ENCODE assay signal across 15 cellular contexts in genomic region chr16:89102035-89102776, GRCh38. TPM values are rescaled to one million over a fixed set of nuclear protein-coding genes. Genes with fewer than 3 reads are reported as not detected.
DNase-seq lines count a peak whose midpoint lies in the region; ATAC-seq and TF ChIP-seq lines count a peak whose summit lies in the region.
"Had no signal": no experiment of that assay in that cellular context is flagged by ENCODE, and none has a peak within 500 bp of the region (broad histone marks: within the 10 kb centered on the region; RNA-seq: fewer than 3 reads in every experiment).

No MANE protein-coding gene starts in this region.

- H3K27me3 Mint-ChIP-seq in immature natural killer cell (ENCODE audit: low read depth in 3 of 3): peaks cover 8 to 30% (median 21%) of the 10 kb centered on the region in 3 donors

- peaks cover 0 to 15% (median 7%) of the 10 kb centered on the region in 4 donors for H3K36me3 ChIP-seq in transverse colon

- peak overlapping the region; percentile 78 to 88 (median 82) for H3K27ac ChIP-seq in transverse colon
- H3K27ac ChIP-seq: cardiac muscle cell, pancreas, thoracic aorta had no signal

- TF ChIP-seq POLR2A in transverse colon (IDR thresholded peaks at IDR 0.05): peak; percentile 12

- peak overlapping the region; percentile 46 to 95 (median 62) for H3K27ac Mint-ChIP-seq in immature natural killer cell

- intact Hi-C loops in Right ventricle myocardium inferior (cut with DNase I) (no loop called here), left cardiac atrium (cut with DNase I) (no loop called here), transverse colon (cut with DNase I; ENCODE audit: low total_unique reads) (no loop called here)

- TF ChIP-seq CTCF in transverse colon (IDR thresholded peaks at IDR 0.05): no peak

- DNase-seq in Right ventricle myocardium inferior (ENCODE audit: missing footprints): peak; percentile 60
- DNase-seq in left cardiac atrium: no peak
- peak; percentile 45 to 71 for DNase-seq in NCI-H526 (lab: John Stamatoyannopoulos, UW)
- no peak for DNase-seq in immature natural killer cell
- DNase-seq in transverse colon: peak; percentile 63
- DNase-seq in epidermal melanocyte (ENCODE audit: insufficient read length, low spot score): no peak
- no peak for DNase-seq in NCI-H510A (lab: John Stamatoyannopoulos, UW)
- DNase-seq: DMS153; effector CD4-positive, alpha-beta T cell; head of caudate nucleus; NCI-H2081 had no signal

- peaks cover 38 to 68% (median 56%) of the 10 kb centered on the region in 4 donors for H3K4me1 ChIP-seq in transverse colon

- H3K4me3 Mint-ChIP-seq in immature natural killer cell: peak overlapping the region in 1 of 5 donors; percentile 18

- peaks cover 4 to 20% (median 5%) of the 10 kb centered on the region in 3 donors for H3K36me3 Mint-ChIP-seq in immature natural killer cell

- no peaks in the 10 kb centered on the region for H3K9me3 Mint-ChIP-seq in immature natural killer cell

- no peak for TF ChIP-seq EP300 in transverse colon (IDR thresholded peaks at IDR 0.05; ENCODE audit: low read depth)

- WGBS in transverse colon (ENCODE audit: low coverage in 1 of 2), 2 donors: 66% methylated on average over 23 of the region's 26 CpGs; no CpG with 5 or more reads in 1 of the 2 donors

- in situ Hi-C loops in transverse colon (cut with MboI; ENCODE audit: low pct_ligation_motif_present in 1 of 4, low pct_unique_long_range_greater_than_20kb in 1 of 4, low sequenced_read_pairs in 3 of 4): no loop called here

- no peaks in the 10 kb centered on the region for H3K9me3 ChIP-seq in transverse colon
- H3K9me3 ChIP-seq: pancreas, thoracic aorta had no signal

- H3K4me3 ChIP-seq in transverse colon: peak overlapping the region in 1 of 4 donors; percentile 21
- H3K4me3 ChIP-seq: cardiac muscle cell, pancreas, thoracic aorta had no signal

- ATAC-seq in Right ventricle myocardium inferior (no peak), left cardiac atrium (no peak), GM21825 (IDR thresholded peaks at IDR 0.05; ENCODE audit: unreplicated experiment) (no peak)
- ATAC-seq: pancreas had no signal

- no peaks in the 10 kb centered on the region for H3K27me3 ChIP-seq in transverse colon
- H3K27me3 ChIP-seq: cardiac muscle cell, pancreas had no signal

- peaks cover 35 to 45% of the 10 kb centered on the region in 2 donors for H3K4me1 Mint-ChIP-seq in immature natural killer cell

RNA-seq across cellular contexts. Expression of gene ACSF3, which starts 8.6 kb away (rescaled TPM):
- total RNA-seq in Right ventricle myocardium inferior (17.0 TPM), left cardiac atrium (10 to 100 TPM; 14.9 to 16.2 TPM), transverse colon (100 to 1,000 TPM in 1 of 4 donors, 10 to 100 TPM in 3; 54.5 to 120 (median 75.8) TPM)
- 10 to 100 TPM; 22.7 to 27.7 (median 24.1) TPM for polyA plus RNA-seq in immature natural killer cell

Comparison
In these comparisons a context has a peak if more than half of its experiments do, and no peak if none do; other contexts are left out.
1. DNase-seq: peak in Right ventricle myocardium inferior (single experiment), NCI-H526 (2 of 2) and transverse colon (single experiment); none in left cardiac atrium (single experiment), immature natural killer cell (0 of 3), epidermal melanocyte (single experiment) and NCI-H510A (single experiment).